Comparison of ENCODE assay signal across 17 cellular contexts in the genomic region with DNA sequence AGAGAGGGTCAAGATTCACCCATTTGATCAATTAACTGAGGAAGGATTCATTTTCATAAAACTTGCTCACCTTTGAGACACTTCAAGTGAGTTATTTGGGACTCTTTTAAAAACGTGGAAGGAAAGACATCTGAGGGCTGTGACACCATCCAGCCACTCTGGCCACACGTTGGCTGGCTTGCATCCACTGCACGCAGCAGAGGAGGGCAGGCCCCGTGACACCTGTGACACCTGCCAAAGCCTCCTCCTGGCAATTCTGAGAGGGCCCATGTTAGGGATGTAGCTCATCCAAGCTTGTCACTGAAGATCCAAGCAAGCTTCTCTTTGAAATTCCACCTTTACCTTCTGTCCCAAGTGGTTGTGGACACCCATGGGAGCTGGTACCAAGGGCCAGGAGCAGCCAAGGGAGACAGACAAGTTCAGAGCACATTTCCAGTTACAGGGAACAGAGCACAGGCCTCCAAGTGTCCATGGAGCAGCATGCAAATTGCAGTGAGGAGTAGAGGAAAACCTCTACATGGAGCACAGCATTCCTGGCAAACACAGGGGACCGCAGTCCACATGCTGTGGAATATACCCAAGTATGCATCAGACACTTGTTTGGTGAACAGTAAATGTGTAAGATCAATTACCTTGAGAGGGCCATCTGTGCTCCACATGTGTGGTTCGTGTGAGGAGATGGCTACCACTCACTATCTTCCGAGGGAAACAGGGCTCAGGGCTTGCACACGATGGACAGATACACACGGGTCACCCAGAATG. TPM values are rescaled to one million over a fixed set of nuclear protein-coding genes. Genes with fewer than 3 reads are reported as not detected.
A peak's percentile ranks its signal among the peaks of the same experiment; 100 is the strongest.
DNase-seq lines count a peak whose midpoint lies in the region; ATAC-seq and TF ChIP-seq lines count a peak whose summit lies in the region.
"Had no signal": no experiment of that assay in that cellular context is flagged by ENCODE, and none has a peak within 500 bp of the region (broad histone marks: within the 10 kb centered on the region; RNA-seq: fewer than 3 reads in every experiment).

No MANE protein-coding gene starts in this region.

- H4K20me1 ChIP-seq in HCT116 (ENCODE audit: insufficient read depth) (no peaks in the 10 kb centered on the region), SK-N-SH (ENCODE audit: insufficient read depth) (no peaks in the 10 kb centered on the region)

- no peak for ATAC-seq in HCT116
- ATAC-seq in GM21529 (IDR thresholded peaks at IDR 0.05; ENCODE audit: unreplicated experiment) = no peak
- ATAC-seq: Right ventricle myocardium inferior had no signal

- WGBS in SK-N-SH (ENCODE audit: low lambda C conversion rate) = 43% methylated on average over 9 of the region's 9 CpGs

- no peaks in the 10 kb centered on the region for H3K27me3 ChIP-seq in HCT116 (ENCODE audit: insufficient read depth, low read length)
- H3K27me3 ChIP-seq in SK-N-SH (ENCODE audit: insufficient read depth) = no peaks in the 10 kb centered on the region
- H3K27me3 ChIP-seq: Peyer's patch, SJSA1 had no signal

- H3K4me2 ChIP-seq in HCT116 (ENCODE audit: low read length) = no peak overlapping the region
- H3K4me2 ChIP-seq in SK-N-SH = no peak overlapping the region

- no peak overlapping the region for H3K4me3 Mint-ChIP-seq in activated T-helper 1 cell treated with anti-CD3 and anti-CD28 coated beads, Interleukin-12 subunit alpha, Interleukin-12 subunit beta, Interleukin-2, Interleukin-4 antibody, amounts not matched to agents 30 ng/mL and 10 ng/mL and 1 ng/mL, durations not matched to agents 14 hours and 24 hours and 36 hours
- H3K4me3 Mint-ChIP-seq: CD4-positive, CD25-positive, alpha-beta regulatory T cell had no signal

- CTCF ChIA-PET in HCT116 (lab: Charles Lee) = interaction anchor here (1.1 kb wide), 1 partner anchor 14 kb away, joined by 3 read pairs; no protein-coding TSS in a partner anchor
- CTCF ChIA-PET in SK-N-SH (lab: Yijun Ruan, JAX) = interaction anchor here (1.9 to 2.9 kb wide), 2 partner anchors 13 to 21 kb away, joined by 5 to 12 read pairs; no protein-coding TSS in a partner anchor

- TSS peak; percentile 14 for BruUV-seq in HCT116 (replicated peaks; lab: Mats Ljungman, UMichigan)

- no peak overlapping the region for H3K9ac ChIP-seq in HCT116 (ENCODE audit: low read length)
- no peak overlapping the region for H3K9ac ChIP-seq in SK-N-SH

- in situ Hi-C loops in GM13976 (cut with MboI; ENCODE audit: low sequenced_read_pairs, unreplicated experiment) = no loop called here

- POLR2A ChIA-PET in HCT116 (lab: Charles Lee) (no interaction called here), SK-N-SH (lab: Yijun Ruan, JAX) (no interaction called here)

- H3K4me1 Mint-ChIP-seq in activated T-helper 1 cell treated with anti-CD3 and anti-CD28 coated beads, Interleukin-12 subunit alpha, Interleukin-12 subunit beta, Interleukin-2, Interleukin-4 antibody, amounts not matched to agents 30 ng/mL and 10 ng/mL and 1 ng/mL, durations not matched to agents 14 hours and 24 hours and 36 hours (ENCODE audit: low read depth) = no peaks in the 10 kb centered on the region
- H3K4me1 Mint-ChIP-seq: CD4-positive, CD25-positive, alpha-beta regulatory T cell had no signal

- H3K79me2 ChIP-seq in HCT116 (ENCODE audit: insufficient read depth, low read length) (no peaks in the 10 kb centered on the region), SK-N-SH (ENCODE audit: insufficient read depth) (no peaks in the 10 kb centered on the region)

- TF ChIP-seq POLR2A in HCT116 (IDR thresholded peaks at IDR 0.05; ENCODE audit: borderline replicate concordance, extremely low read depth, insufficient read depth, insufficient read length) = no peak

- DNase-seq in AG08395 (ENCODE audit: low spot score) (peak; percentile 8), HCT116 (ENCODE audit: low read depth, low spot score) (no peak), SK-N-SH (peak; percentile 23), fibroblast of gingiva (ENCODE audit: low read depth) (peak; percentile 3), GM13976 (ENCODE audit: low spot score) (no peak)
- no peak for DNase-seq in stimulated activated CD4-positive, alpha-beta T cell treated with anti-CD3 and anti-CD28 coated beads, Interleukin-2, amount 100 ng/mL, for 48 hours
- DNase-seq in activated T-helper 1 cell treated with anti-CD3 and anti-CD28 coated beads, Interleukin-12 subunit alpha, Interleukin-12 subunit beta, Interleukin-2, Interleukin-4 antibody, amounts not matched to agents 30 ng/mL and 10 ng/mL and 1 ng/mL, durations not matched to agents 14 hours and 24 hours and 36 hours (ENCODE audit: low spot score) = no peak
- DNase-seq: CD4-positive, CD25-positive, alpha-beta regulatory T cell; GDM1; Karpas-422; NCI-H187; NCI-H446; NCI-H748 treated with DMSO at 0.1 percent for 48 hours; Peyer's patch had no signal

- H3K27ac ChIP-seq in HCT116 (ENCODE audit: low read depth, low read length) (no peak overlapping the region), SK-N-SH (ENCODE audit: low read depth in 2 of 2, low read length in 1 of 2) (no peak overlapping the region; a peak in 1 of 4 replicates)
- H3K27ac ChIP-seq: Peyer's patch, SJSA1 had no signal

- H3K36me3 ChIP-seq in HCT116 (ENCODE audit: control insufficient read depth in 1 of 2, insufficient read depth in 2 of 2, low read length in 2 of 2) (peaks cover 0 to 6% of the 10 kb centered on the region in 2 experiments; a peak in 2 of 4 replicates), SK-N-SH (replicated peaks in 1 of 2; ENCODE audit: control insufficient read depth in 1 of 2, insufficient read depth in 2 of 2, low read length in 1 of 2) (peaks cover 0 to 3% of the 10 kb centered on the region in 2 experiments)
- H3K36me3 ChIP-seq: SJSA1 had no signal

- no peaks in the 10 kb centered on the region for H3K4me1 ChIP-seq in HCT116 (ENCODE audit: control insufficient read depth in 1 of 2, insufficient read depth in 2 of 2, low read length in 2 of 2)
- peaks cover 0 to 10% of the 10 kb centered on the region in 2 experiments; a peak in 1 of 4 replicates for H3K4me1 ChIP-seq in SK-N-SH (ENCODE audit: control insufficient read depth in 1 of 2, insufficient read depth in 2 of 2, low read depth in 1 of 2, low read length in 1 of 2)
- H3K4me1 ChIP-seq: Peyer's patch, SJSA1 had no signal

- TF ChIP-seq CTCF in HCT116 (IDR thresholded peaks at IDR 0.05 in 2 of 3, conservative IDR thresholded peaks at IDR 0.05 in 1 of 3; ENCODE audit: borderline replicate concordance in 1 of 3, insufficient read depth in 1 of 3, low read depth in 2 of 3, low read length in 2 of 3) = no peak
- TF ChIP-seq CTCF in SK-N-SH (IDR thresholded peaks at IDR 0.05) = no peak
- TF ChIP-seq CTCF in GM13976 (IDR thresholded peaks at IDR 0.05; ENCODE audit: borderline replicate concordance, control extremely low read depth, extremely low read depth, insufficient read depth, missing control alignments) = no peak

- H3K27ac Mint-ChIP-seq in activated T-helper 1 cell treated with anti-CD3 and anti-CD28 coated beads, Interleukin-12 subunit alpha, Interleukin-12 subunit beta, Interleukin-2, Interleukin-4 antibody, amounts not matched to agents 30 ng/mL and 10 ng/mL and 1 ng/mL, durations not matched to agents 14 hours and 24 hours and 36 hours = no peak overlapping the region
- H3K27ac Mint-ChIP-seq: CD4-positive, CD25-positive, alpha-beta regulatory T cell had no signal

- RAD21 ChIA-PET in HCT116 (lab: Charles Lee; ENCODE audit: low non-redundant PET in 1 of 2, low total read pairs in 2 of 2, uncharacterized antibody in 2 of 2, unreplicated experiment in 2 of 2) = no interaction called here

- H2AFZ ChIP-seq in HCT116 (ENCODE audit: low read depth, low read length, poor library complexity, severe bottlenecking) (no peak overlapping the region), SK-N-SH (ENCODE audit: low read depth) (no peak overlapping the region)

- H3K9me3 ChIP-seq in HCT116 (ENCODE audit: control insufficient read depth in 1 of 2, insufficient read depth in 1 of 2, low read depth in 1 of 2, low read length in 2 of 2) = no peaks in the 10 kb centered on the region
- H3K9me3 ChIP-seq in SK-N-SH = no peaks in the 10 kb centered on the region
- H3K9me3 ChIP-seq: Peyer's patch, SJSA1 had no signal

- H3K9me3 Mint-ChIP-seq in activated T-helper 1 cell treated with anti-CD3 and anti-CD28 coated beads, Interleukin-12 subunit alpha, Interleukin-12 subunit beta, Interleukin-2, Interleukin-4 antibody, amounts not matched to agents 30 ng/mL and 10 ng/mL and 1 ng/mL, durations not matched to agents 14 hours and 24 hours and 36 hours = no peaks in the 10 kb centered on the region

- no peaks in the 10 kb centered on the region for H3F3A ChIP-seq in SK-N-SH (replicated peaks; ENCODE audit: insufficient read depth)

- TF ChIP-seq RAD21 in HCT116 (IDR thresholded peaks at IDR 0.05; ENCODE audit: low read depth) (no peak), SK-N-SH (IDR thresholded peaks at IDR 0.05; ENCODE audit: low read length) (no peak)

- H3K9me2 ChIP-seq in HCT116 (ENCODE audit: insufficient read depth) (no peaks in the 10 kb centered on the region), SK-N-SH (no peaks in the 10 kb centered on the region)

- peaks cover 23% of the 10 kb centered on the region for H3K27me3 Mint-ChIP-seq in activated T-helper 1 cell treated with anti-CD3 and anti-CD28 coated beads, Interleukin-12 subunit alpha, Interleukin-12 subunit beta, Interleukin-2, Interleukin-4 antibody, amounts not matched to agents 30 ng/mL and 10 ng/mL and 1 ng/mL, durations not matched to agents 14 hours and 24 hours and 36 hours (ENCODE audit: insufficient read depth)

- no peak overlapping the region for H3K4me3 ChIP-seq in HCT116 (replicated peaks in 1 of 2; ENCODE audit: low read depth in 1 of 2, low read length in 2 of 2)
- no peak overlapping the region for H3K4me3 ChIP-seq in SK-N-SH (ENCODE audit: low read depth in 2 of 2, low read length in 1 of 2)
- H3K4me3 ChIP-seq: Peyer's patch, SJSA1 had no signal

- intact Hi-C loops in HCT116 (cut with micrococcal nuclease) = no loop called here
- intact Hi-C loops in activated T-helper 1 cell treated with anti-CD3 and anti-CD28 coated beads, Interleukin-12 subunit alpha, Interleukin-12 subunit beta, Interleukin-2, Interleukin-4 antibody, amounts not matched to agents 30 ng/mL and 10 ng/mL and 1 ng/mL, durations not matched to agents 14 hours and 24 hours and 36 hours (cut with micrococcal nuclease) = no loop called here

- no peak for TF ChIP-seq EP300 in SK-N-SH (IDR thresholded peaks at IDR 0.05; ENCODE audit: borderline replicate concordance in 1 of 2, low read depth in 1 of 2, low read length in 1 of 2)

- no peaks in the 10 kb centered on the region for H3K36me3 Mint-ChIP-seq in activated T-helper 1 cell treated with anti-CD3 and anti-CD28 coated beads, Interleukin-12 subunit alpha, Interleukin-12 subunit beta, Interleukin-2, Interleukin-4 antibody, amounts not matched to agents 30 ng/mL and 10 ng/mL and 1 ng/mL, durations not matched to agents 14 hours and 24 hours and 36 hours (ENCODE audit: low read depth)
- H3K36me3 Mint-ChIP-seq: CD4-positive, CD25-positive, alpha-beta regulatory T cell had no signal

RNA-seq across cellular contexts. Expression of a gene that starts 4.7 kb away (rescaled TPM):
- total RNA-seq in HCT116 (2021; ENCODE audit: unreplicated experiment) = 66.3 TPM
- 138 and 146 TPM in 2 replicates for polyA plus RNA-seq in HCT116 (2012)
- 2.5 and 4.7 TPM in 2 replicates for polyA plus RNA-seq in SK-N-SH (2012; rRNA removed)
- polyA plus RNA-seq in SK-N-SH (2012; cell fraction: cytosol; rRNA removed) = 3.6 and 5.6 TPM in 2 replicates
- polyA plus RNA-seq in SK-N-SH (2012; cell fraction: nucleus; rRNA removed) = 1.2 and 2.3 TPM in 2 replicates
- not detected in 2 replicates for total RNA-seq in activated T-helper 1 cell treated with anti-CD3 and anti-CD28 coated beads, Interleukin-12 subunit alpha, Interleukin-12 subunit beta, Interleukin-2, Interleukin-4 antibody, amounts not matched to agents 30 ng/mL and 10 ng/mL and 1 ng/mL, durations not matched to agents 14 hours and 24 hours and 36 hours
- total RNA-seq: CD4-positive, CD25-positive, alpha-beta regulatory T cell; Right ventricle myocardium inferior; SJSA1 had no signal
- polyA plus RNA-seq: CD4-positive, CD25-positive, alpha-beta regulatory T cell had no signal

RNA-seq across cellular contexts. Expression of a gene that starts 16.9 kb away (rescaled TPM):
- total RNA-seq in HCT116 (2021; ENCODE audit: unreplicated experiment) = 47.0 TPM
- polyA plus RNA-seq in HCT116 (2012) = 32.0 and 35.8 TPM in 2 replicates
- polyA plus RNA-seq in SK-N-SH (2012; rRNA removed) = 16.4 and 19.7 TPM in 2 replicates
- 28.0 and 32.2 TPM in 2 replicates for polyA plus RNA-seq in SK-N-SH (2012; cell fraction: cytosol; rRNA removed)
- 12.2 and 18.0 TPM in 2 replicates for polyA plus RNA-seq in SK-N-SH (2012; cell fraction: nucleus; rRNA removed)
- 40.0 and 41.0 TPM in 2 replicates for total RNA-seq in activated T-helper 1 cell treated with anti-CD3 and anti-CD28 coated beads, Interleukin-12 subunit alpha, Interleukin-12 subunit beta, Interleukin-2, Interleukin-4 antibody, amounts not matched to agents 30 ng/mL and 10 ng/mL and 1 ng/mL, durations not matched to agents 14 hours and 24 hours and 36 hours

Comparison
In these comparisons a context has a peak if more than half of its experiments do, and no peak if none do; other contexts are left out.
1. DNase-seq: peak in AG08395 (single experiment), SK-N-SH (single experiment) and fibroblast of gingiva (single experiment); none in HCT116 (single experiment), stimulated activated CD4-positive, alpha-beta T cell treated with anti-CD3 and anti-CD28 coated beads, Interleukin-2, amount 100 ng/mL, for 48 hours (0 of 2), GM13976 (single experiment) and activated T-helper 1 cell treated with anti-CD3 and anti-CD28 coated beads, Interleukin-12 subunit alpha, Interleukin-12 subunit beta, Interleukin-2, Interleukin-4 antibody, amounts not matched to agents 30 ng/mL and 10 ng/mL and 1 ng/mL, durations not matched to agents 14 hours and 24 hours and 36 hours (single experiment).
2. RNA of a gene that starts 4.7 kb away (total RNA-seq): 66.3 TPM in HCT116 (single experiment); not detected in activated T-helper 1 cell treated with anti-CD3 and anti-CD28 coated beads, Interleukin-12 subunit alpha, Interleukin-12 subunit beta, Interleukin-2, Interleukin-4 antibody, amounts not matched to agents 30 ng/mL and 10 ng/mL and 1 ng/mL, durations not matched to agents 14 hours and 24 hours and 36 hours; every median in the first group is over 10 times any median in the second.